ENCODE assay signal across 26 cellular contexts in genomic region chr17:17508641-17509591, GRCh38. TPM values are rescaled to one million over a fixed set of nuclear protein-coding genes. Genes with fewer than 3 reads are reported as not detected.
DNase-seq lines count a peak whose midpoint lies in the region; ATAC-seq, FAIRE-seq and TF ChIP-seq lines count a peak whose summit lies in the region.
"Had no signal": no experiment of that assay in that cellular context is flagged by ENCODE, and none has a peak within 500 bp of the region (broad histone marks: within the 10 kb centered on the region; RNA-seq: fewer than 3 reads in every experiment).

No MANE protein-coding gene starts in this region.

- H2BK5ac ChIP-seq in H1 (ENCODE audit: low read depth, low read length) (no peak overlapping the region), neuronal stem cell (ENCODE audit: low read length) (no peak overlapping the region)

- H4K8ac ChIP-seq in H1 (ENCODE audit: extremely low read depth, insufficient read depth, low read length) (no peak overlapping the region), neuronal stem cell (ENCODE audit: low read depth, low read length) (no peak overlapping the region)

- no peak overlapping the region for H3K9ac ChIP-seq in HepG2 (ENCODE audit: insufficient read depth, low read depth, low read length)
- H3K9ac ChIP-seq in H1 (replicated peaks in 1 of 4; ENCODE audit: extremely low read depth in 1 of 4, low read depth in 3 of 4, low read length in 3 of 4): no peak overlapping the region
- no peak overlapping the region for H3K9ac ChIP-seq in neuronal stem cell (ENCODE audit: low read depth, low read length, poor library complexity)
- H3K9ac ChIP-seq: parathyroid adenoma had no signal

- H3K4ac ChIP-seq in H1 (replicated peaks; ENCODE audit: insufficient read length, low read depth, low read length) (no peak overlapping the region), neuronal stem cell (ENCODE audit: low read length) (no peak overlapping the region)

- TF ChIP-seq EP300 in HepG2 (IDR thresholded peaks at IDR 0.05; ENCODE audit: low read depth in 2 of 2, low read length in 2 of 2): no peak
- no peak for TF ChIP-seq EP300 in HepG2 (CRISPR knock-in tag; IDR thresholded peaks at IDR 0.05; ENCODE audit: borderline replicate concordance)
- TF ChIP-seq EP300 in H1 (IDR thresholded peaks at IDR 0.05; ENCODE audit: borderline replicate concordance in 1 of 2, low read depth in 2 of 2, low read length in 2 of 2): no peak
- TF ChIP-seq EP300 in suprapubic skin (IDR thresholded peaks at IDR 0.05): no peak

- H3K79me1 ChIP-seq in H1 (ENCODE audit: low read depth, low read length) (no peaks in the 10 kb centered on the region), neuronal stem cell (ENCODE audit: low read depth, low read length) (peaks cover 7% of the 10 kb centered on the region)

- no peak overlapping the region for H2AFZ ChIP-seq in HepG2 (ENCODE audit: low read length)
- no peak overlapping the region for H2AFZ ChIP-seq in H1 (ENCODE audit: low read length)
- no peak overlapping the region for H2AFZ ChIP-seq in neuronal stem cell (ENCODE audit: low read length)
- H2AFZ ChIP-seq: parathyroid adenoma had no signal

- H3K23ac ChIP-seq in H1 (ENCODE audit: insufficient read length) (no peak overlapping the region), neuronal stem cell (ENCODE audit: low read depth, low read length, poor library complexity) (peak overlapping the region; percentile 34)

- H3K4me3 ChIP-seq in right lobe of liver (no peak overlapping the region), HepG2 (replicated peaks in 1 of 3; ENCODE audit: insufficient read depth in 1 of 3, low read depth in 2 of 3, low read length in 3 of 3) (no peak overlapping the region), H1 (ENCODE audit: extremely low read depth in 1 of 4, insufficient read depth in 2 of 4, low read depth in 3 of 4, low read length in 4 of 4) (no peak overlapping the region), neuronal stem cell (ENCODE audit: low read length in 2 of 2) (no peak overlapping the region), suprapubic skin (no peak overlapping the region)
- H3K4me3 ChIP-seq: left lung, MG63 had no signal

- TF ChIP-seq CTCF in right lobe of liver (IDR thresholded peaks at IDR 0.05) (no peak), HepG2 (CRISPR knock-in tag; IDR thresholded peaks at IDR 0.05) (no peak), H1 (IDR thresholded peaks at IDR 0.05; ENCODE audit: control extremely low read depth in 1 of 3, insufficient read depth in 1 of 3, low read depth in 1 of 3, low read length in 3 of 3) (no peak), suprapubic skin (IDR thresholded peaks at IDR 0.05) (no peak)

- peak overlapping the region; percentile 75; the same call in 1 of the 2 replicates for H2AK5ac ChIP-seq in H1 (ENCODE audit: low read depth, low read length)
- H2AK5ac ChIP-seq in neuronal stem cell (ENCODE audit: low read depth, low read length): no peak overlapping the region

- POLR2A ChIA-PET in HepG2 (lab: Yijun Ruan, JAX): no interaction called here
- POLR2A ChIA-PET in H1 (lab: Charles Lee; ENCODE audit: partially characterized antibody): no interaction called here

- no peak for ATAC-seq in right lobe of liver
- ATAC-seq in HepG2: no peak
- ATAC-seq: activated CD8-positive, alpha-beta T cell treated with anti-CD3 and anti-CD28 coated beads for 36 hours; HCT116; left lung had no signal

- BruUV-seq in HepG2 (replicated peaks; lab: Mats Ljungman, UMichigan): no TSS peak

- no peak overlapping the region for H2BK15ac ChIP-seq in H1 (ENCODE audit: low read length)
- no peak overlapping the region for H2BK15ac ChIP-seq in neuronal stem cell (ENCODE audit: low read length)

- H2BK20ac ChIP-seq in H1 (ENCODE audit: low read length): no peak overlapping the region

- H2BK120ac ChIP-seq in H1 (replicated peaks; ENCODE audit: low read depth, low read length) (no peak overlapping the region), neuronal stem cell (ENCODE audit: low read depth, low read length) (no peak overlapping the region)

- no peak overlapping the region for H4K5ac ChIP-seq in H1 (ENCODE audit: insufficient read length, low read depth, low read length)

- H3K23me2 ChIP-seq in H1 (ENCODE audit: low read depth, low read length): peaks cover 1% of the 10 kb centered on the region; the same call in 1 of the 2 replicates

- CTCF ChIA-PET in HepG2 (lab: Yijun Ruan, JAX; ENCODE audit: low intra/inter-chr PET ratio, low total read pairs): no interaction called here
- CTCF ChIA-PET in H1 (lab: Charles Lee; ENCODE audit: partially characterized antibody): interaction anchor here (0.9 to 4.4 kb wide), 5 partner anchors 10 to 60 kb away, joined by 3 to 47 read pairs (median 11); partner anchors contain the start of gene RASD1

- FAIRE-seq in HepG2 (lab: Jason Lieb, UNC) (no peak), H1 (lab: Jason Lieb, UNC) (no peak)
- FAIRE-seq: A204.1 had no signal

- H3K18ac ChIP-seq in H1 (ENCODE audit: extremely low read depth, low read length): no peak overlapping the region
- peak overlapping the region; percentile 48 for H3K18ac ChIP-seq in neuronal stem cell (ENCODE audit: low read length)

- in situ Hi-C loops in HepG2 (cut with HindIII; ENCODE audit: extremely low pct_ligation_motif_present, low pct_unique_long_range_greater_than_20kb): loop anchor here (5.0 to 10.0 kb wide), 2 partner anchors 58 to 136 kb away; no protein-coding TSS in a partner anchor

- WGBS in right lobe of liver (ENCODE audit: insufficient coverage, low coverage, low lambda C conversion rate, missing lambda C conversion rate): 88% methylated on average over 16 of the region's 33 CpGs
- 94% methylated on average over 26 of the region's 33 CpGs for WGBS in HepG2 (ENCODE audit: low lambda C conversion rate)
- 93% methylated on average over 31 of the region's 33 CpGs; no CpG with 5 or more reads in 1 of the 2 experiments for WGBS in H1 (ENCODE audit: extremely low coverage in 1 of 2, insufficient coverage in 1 of 2, insufficient read length in 1 of 2, insufficient replicate concordance in 2 of 2, low coverage in 1 of 2, low lambda C conversion rate in 2 of 2, missing lambda C conversion rate in 1 of 2), 2 experiments
- no CpG with 5 or more reads among the region's 33 CpGs for WGBS in neuronal stem cell (ENCODE audit: extremely low coverage in 2 of 2, insufficient read length in 2 of 2, insufficient replicate concordance in 1 of 2), 2 donors
- WGBS in suprapubic skin: 89% methylated on average over 27 of the region's 33 CpGs

- H2BK12ac ChIP-seq in H1 (ENCODE audit: low read depth, low read length) (no peak overlapping the region), neuronal stem cell (ENCODE audit: low read length) (peak overlapping the region; percentile 30)

- H3K56ac ChIP-seq in H1 (replicated peaks; ENCODE audit: insufficient read length, low read depth, low read length): no peak overlapping the region

- TF ChIP-seq RAD21 in HepG2 (CRISPR knock-in tag; IDR thresholded peaks at IDR 0.05) (no peak), H1 (IDR thresholded peaks at IDR 0.05 in 1 of 2, conservative IDR thresholded peaks at IDR 0.05 in 1 of 2; ENCODE audit: low read depth in 2 of 2, low read length in 2 of 2) (peak in 1 of 2 experiments; percentile 15; a peak in 1 of 4 replicates)

- peaks cover 0 to 2% (median 0%) of the 10 kb centered on the region in 4 donors for H3K36me3 ChIP-seq in right lobe of liver
- no peaks in the 10 kb centered on the region for H3K36me3 ChIP-seq in HepG2 (replicated peaks in 1 of 2; ENCODE audit: control insufficient read depth in 1 of 2, insufficient read depth in 2 of 2, low read length in 2 of 2)
- H3K36me3 ChIP-seq in H1 (ENCODE audit: control insufficient read depth in 2 of 4, insufficient read depth in 4 of 4, low read length in 3 of 4): no peaks in the 10 kb centered on the region
- no peaks in the 10 kb centered on the region for H3K36me3 ChIP-seq in neuronal stem cell (replicated peaks in 1 of 2; ENCODE audit: control insufficient read depth in 2 of 2, insufficient read depth in 2 of 2, low read length in 2 of 2)
- H3K36me3 ChIP-seq in suprapubic skin: peaks cover 6% of the 10 kb centered on the region
- H3K36me3 ChIP-seq: left lung, MG63 had no signal

- no peaks in the 10 kb centered on the region for H4K20me1 ChIP-seq in HepG2 (ENCODE audit: insufficient read depth, low read length)
- peaks cover 0 to 2% of the 10 kb centered on the region in 2 experiments for H4K20me1 ChIP-seq in H1 (replicated peaks in 1 of 2; ENCODE audit: control insufficient read depth in 1 of 2, insufficient read depth in 2 of 2, low read length in 2 of 2)

- no peak overlapping the region for H3K4me2 ChIP-seq in HepG2 (ENCODE audit: low read depth, low read length)
- no peak overlapping the region for H3K4me2 ChIP-seq in H1 (ENCODE audit: insufficient read depth in 1 of 2, low read depth in 2 of 2, low read length in 2 of 2)
- H3K4me2 ChIP-seq in neuronal stem cell (ENCODE audit: insufficient read depth, low read length, poor library complexity, severe bottlenecking): no peak overlapping the region

- intact Hi-C loops in right lobe of liver (cut with DNase I) (loop anchor here in 1 of 2 donors (10.0 kb wide), 1 partner anchor 126 kb away; no protein-coding TSS in a partner anchor), HepG2 (cut with micrococcal nuclease; ENCODE audit: unreplicated experiment) (no loop called here)

- H3K4me1 ChIP-seq in right lobe of liver (no peaks in the 10 kb centered on the region), HepG2 (ENCODE audit: insufficient read depth, low read length) (no peaks in the 10 kb centered on the region), H1 (replicated peaks in 1 of 4; ENCODE audit: control insufficient read depth in 3 of 4, insufficient read depth in 4 of 4, low read length in 3 of 4) (peaks cover 0 to 2% (median 0%) of the 10 kb centered on the region in 4 experiments; a peak in 1 of 7 replicates), neuronal stem cell (ENCODE audit: control insufficient read depth in 2 of 2, insufficient read depth in 1 of 2, low read depth in 1 of 2, low read length in 2 of 2) (peaks cover 5 to 7% of the 10 kb centered on the region in 2 donors), suprapubic skin (peaks cover 29% of the 10 kb centered on the region)
- H3K4me1 ChIP-seq: left lung, parathyroid adenoma had no signal

- H3K14ac ChIP-seq in H1 (ENCODE audit: insufficient read length) (no peak overlapping the region), neuronal stem cell (ENCODE audit: low read length) (peak overlapping the region; percentile 56)

- no peaks in the 10 kb centered on the region for H3K9me3 ChIP-seq in right lobe of liver
- no peaks in the 10 kb centered on the region for H3K9me3 ChIP-seq in HepG2 (ENCODE audit: low read length)
- H3K9me3 ChIP-seq in H1 (ENCODE audit: insufficient read depth in 2 of 2, low read depth in 1 of 2, low read length in 1 of 2): no peaks in the 10 kb centered on the region
- H3K9me3 ChIP-seq in neuronal stem cell (replicated peaks in 1 of 2; ENCODE audit: control insufficient read depth in 2 of 2, insufficient read depth in 1 of 2, low read depth in 1 of 2, low read length in 2 of 2): no peaks in the 10 kb centered on the region
- H3K9me3 ChIP-seq in suprapubic skin: no peaks in the 10 kb centered on the region
- H3K9me3 ChIP-seq: left lung, MG63 had no signal

- H3K27me3 ChIP-seq in right lobe of liver (no peaks in the 10 kb centered on the region), HepG2 (ENCODE audit: control insufficient read depth in 1 of 2, insufficient read depth in 2 of 2, low read length in 2 of 2) (no peaks in the 10 kb centered on the region), H1 (replicated peaks in 1 of 4; ENCODE audit: control insufficient read depth in 3 of 4, extremely low read depth in 1 of 4, insufficient read depth in 3 of 4, low read length in 3 of 4) (no peaks in the 10 kb centered on the region), neuronal stem cell (ENCODE audit: control insufficient read depth in 3 of 3, insufficient read depth in 3 of 3, low read depth in 1 of 3, low read length in 3 of 3) (no peaks in the 10 kb centered on the region), suprapubic skin (no peaks in the 10 kb centered on the region)
- H3K27me3 ChIP-seq: left lung, MG63 had no signal

- H4K91ac ChIP-seq in H1 (replicated peaks; ENCODE audit: insufficient read length, low read length) (no peak overlapping the region), neuronal stem cell (ENCODE audit: low read depth, low read length, poor library complexity) (no peak overlapping the region)

- TF ChIP-seq POLR2A in right lobe of liver (IDR thresholded peaks at IDR 0.05) (no peak), HepG2 (IDR thresholded peaks at IDR 0.05; ENCODE audit: insufficient read depth in 1 of 2, low read depth in 2 of 2, low read length in 2 of 2) (no peak), H1 (IDR thresholded peaks at IDR 0.05; ENCODE audit: control extremely low read depth in 1 of 2, low read depth in 2 of 2, low read length in 2 of 2) (no peak), suprapubic skin (IDR thresholded peaks at IDR 0.05) (no peak)

- H3K27ac ChIP-seq in right lobe of liver: no peak overlapping the region
- H3K27ac ChIP-seq in HepG2 (ENCODE audit: extremely low read length, insufficient read depth, low read length): no peak overlapping the region
- no peak overlapping the region for H3K27ac ChIP-seq in H1 (ENCODE audit: low read depth, low read length)
- H3K27ac ChIP-seq in neuronal stem cell (replicated peaks; ENCODE audit: low read length): no peak overlapping the region
- H3K27ac ChIP-seq in suprapubic skin: no peak overlapping the region
- H3K27ac ChIP-seq: left lung, parathyroid adenoma had no signal

- peak in 2 of 3 donors; percentile 19 to 48 for DNase-seq in right lobe of liver
- DNase-seq in HepG2 (ENCODE audit: low spot score): no peak
- DNase-seq in H1 (ENCODE audit: low read depth in 1 of 2, low spot score in 2 of 2): no peak
- DNase-seq in neuronal stem cell (ENCODE audit: low spot score): no peak
- DNase-seq in HT-29 (ENCODE audit: low spot score): no peak
- no peak for DNase-seq in activated CD4-positive, CD25-positive, alpha-beta regulatory T cell treated with anti-CD3 and anti-CD28 coated beads, Interleukin-2, amount 50 U/mL, for 72 hours
- DNase-seq in NAMALWA (ENCODE audit: low spot score): no peak
- DNase-seq in suprapubic skin (ENCODE audit: low spot score in 2 of 2): no peak
- DNase-seq: activated CD4-positive, CD25-positive, alpha-beta regulatory T cell; activated CD8-positive, alpha-beta T cell treated with anti-CD3 and anti-CD28 coated beads for 36 hours; activated effector memory CD4-positive, alpha-beta T cell treated with anti-CD3 and anti-CD28 coated beads, Interleukin-2, amount 50 U/mL, for 16 hours; activated T-cell treated with anti-CD3 and anti-CD28 coated beads for 4 hours; AML-193; effector CD4-positive, alpha-beta T cell; foreskin fibroblast; MG63; NCI-H1417; NCI-H2081 treated with DMSO at 0.1 percent for 48 hours; NCI-H345; NCI-H774; RPMI8226 had no signal

- no peaks in the 10 kb centered on the region for H3K79me2 ChIP-seq in HepG2 (ENCODE audit: insufficient read depth, low read length)
- H3K79me2 ChIP-seq in H1 (ENCODE audit: control insufficient read depth in 1 of 2, insufficient read depth in 2 of 2, low read length in 2 of 2): no peaks in the 10 kb centered on the region
- H3K79me2 ChIP-seq: parathyroid adenoma had no signal

RNA-seq across cellular contexts. Expression of gene RASD1, which starts 12.7 kb away (rescaled TPM):
- 100 to 1,000 TPM in 3 of 6 experiments, 10 to 100 TPM in 2, 1 to 10 TPM in 1; 1.0 to 230 (median 101) TPM for total RNA-seq in right lobe of liver
- total RNA-seq in HepG2 (2016; rRNA removed; fragmentation: Illumina TruSeq; extraction: Trizol): 1.4 and 1.6 TPM in 2 replicates
- 0.71 and 0.91 TPM in 2 replicates for total RNA-seq in HepG2 (2016; cell fraction: cytosol; rRNA removed; fragmentation: Illumina TruSeq; extraction: Trizol; ENCODE audit: low read depth)
- total RNA-seq in HepG2 (2016; cell fraction: insoluble cytoplasmic fraction; rRNA removed; fragmentation: Illumina TruSeq; extraction: Trizol): 1.4 and 1.9 TPM in 2 replicates
- 1.5 and 1.7 TPM in 2 replicates for total RNA-seq in HepG2 (2016; cell fraction: membrane; rRNA removed; fragmentation: Illumina TruSeq; extraction: Trizol)
- 0.99 and 1.1 TPM in 2 replicates for total RNA-seq in HepG2 (2016; cell fraction: nucleus; rRNA removed; fragmentation: Illumina TruSeq; extraction: Trizol)
- polyA plus RNA-seq in HepG2 (2011; rRNA removed): 4.2 and 8.9 TPM in 2 replicates
- polyA plus RNA-seq in HepG2 (2011; cell fraction: cytosol; rRNA removed): 4.3 and 4.7 TPM in 2 replicates
- polyA plus RNA-seq in HepG2 (2011; cell fraction: nucleus; rRNA removed): 6.6 and 7.6 TPM in 2 replicates
- 2.1 and 6.2 TPM in 2 replicates for polyA plus RNA-seq in HepG2 (2012)
- 0.32 and 0.38 TPM in 2 replicates for polyA plus RNA-seq in HepG2 (2016; cell fraction: cytosol; fragmentation: Illumina TruSeq; extraction: Trizol; ENCODE audit: low read depth)
- polyA plus RNA-seq in HepG2 (2016; cell fraction: insoluble cytoplasmic fraction; fragmentation: Illumina TruSeq; extraction: Trizol; ENCODE audit: low read depth): 1.7 and 1.8 TPM in 2 replicates
- polyA plus RNA-seq in HepG2 (2016; cell fraction: membrane; fragmentation: Illumina TruSeq; extraction: Trizol; ENCODE audit: low read depth): 0.63 and 0.72 TPM in 2 replicates
- polyA plus RNA-seq in HepG2 (2016; cell fraction: nucleus; fragmentation: Illumina TruSeq; extraction: Trizol; ENCODE audit: insufficient read depth, low read depth): 2.7 and 3.4 TPM in 2 replicates
- 3.9 and 12.1 TPM in 2 replicates for polyA minus RNA-seq in HepG2 (2011; rRNA and poly(A)+ RNA removed; ENCODE audit: low replicate concordance)
- 6.2 and 6.6 TPM in 2 replicates for polyA minus RNA-seq in HepG2 (2011; cell fraction: cytosol; rRNA and poly(A)+ RNA removed)
- polyA minus RNA-seq in HepG2 (2011; cell fraction: nucleus; rRNA and poly(A)+ RNA removed): 1.7 and 3.1 TPM in 2 replicates
- 1.8 and 2.6 TPM in 2 replicates for total RNA-seq in H1 (2021; fragmentation: NEBNext Ultra II Directional; extraction: Animal tissue kit (Norgen Biotek cat#: 25700))
- polyA plus RNA-seq in H1 (2011; rRNA removed): 2.3 and 2.9 TPM in 2 replicates
- 2.4 TPM for polyA plus RNA-seq in H1 (2011; cell fraction: cytosol; rRNA removed)
- polyA plus RNA-seq in H1 (2011; cell fraction: nucleus; rRNA removed): 5.4 TPM
- polyA plus RNA-seq in H1 (2012, experiment 1 of 2): 0.72 to 2.7 TPM (median 2.0 TPM) in 4 replicates
- polyA plus RNA-seq in H1 (2012, experiment 2 of 2): 2.0 TPM
- polyA plus RNA-seq in H1 (2013, experiment 1 of 2): 1.5 TPM
- polyA plus RNA-seq in H1 (2013, experiment 2 of 2): 1.5 TPM
- polyA minus RNA-seq in H1 (2011; rRNA and poly(A)+ RNA removed): 1.9 and 2.1 TPM in 2 replicates
- 1.9 TPM for polyA minus RNA-seq in H1 (2011; cell fraction: cytosol; rRNA and poly(A)+ RNA removed)
- polyA minus RNA-seq in H1 (2011; cell fraction: nucleus; rRNA and poly(A)+ RNA removed): 15.3 TPM
- polyA plus RNA-seq in neuronal stem cell (2013, experiment 1 of 2): 1.2 TPM
- 0.90 TPM for polyA plus RNA-seq in neuronal stem cell (2013, experiment 2 of 2)
- total RNA-seq in HT-29 (2014; rRNA removed; shearing (Covaris generic)): 5.9 and 6.0 TPM in 2 replicates
- total RNA-seq in suprapubic skin: 10 to 100 TPM; 11.7 to 31.1 (median 21.5) TPM
- total RNA-seq: G401 had no signal

RNA-seq across cellular contexts. Expression of gene MED9, which starts 32.1 kb away (rescaled TPM):
- total RNA-seq in right lobe of liver (10 to 100 TPM in 3 of 6 experiments, 1 to 10 TPM in 3; 5.7 to 24.4 (median 12.4) TPM), HepG2 (2016; rRNA removed; fragmentation: Illumina TruSeq; extraction: Trizol) (11.7 and 15.1 TPM in 2 replicates), suprapubic skin (10 to 100 TPM; 14.6 to 22.6 (median 17.4) TPM)
- total RNA-seq in HepG2 (2016; cell fraction: cytosol; rRNA removed; fragmentation: Illumina TruSeq; extraction: Trizol; ENCODE audit: low read depth): 4.0 and 4.2 TPM in 2 replicates
- 11.7 and 14.4 TPM in 2 replicates for total RNA-seq in HepG2 (2016; cell fraction: insoluble cytoplasmic fraction; rRNA removed; fragmentation: Illumina TruSeq; extraction: Trizol)
- 9.8 and 10.7 TPM in 2 replicates for total RNA-seq in HepG2 (2016; cell fraction: membrane; rRNA removed; fragmentation: Illumina TruSeq; extraction: Trizol)
- 10.8 and 11.7 TPM in 2 replicates for total RNA-seq in HepG2 (2016; cell fraction: nucleus; rRNA removed; fragmentation: Illumina TruSeq; extraction: Trizol)
- polyA plus RNA-seq in HepG2 (2011; rRNA removed) (11.9 and 14.4 TPM in 2 replicates), H1 (2011; rRNA removed) (19.7 and 22.1 TPM in 2 replicates)
- polyA plus RNA-seq in HepG2 (2011; cell fraction: cytosol; rRNA removed): 18.3 and 21.5 TPM in 2 replicates
- 15.4 and 17.5 TPM in 2 replicates for polyA plus RNA-seq in HepG2 (2011; cell fraction: nucleus; rRNA removed)
- 9.2 and 11.4 TPM in 2 replicates for polyA plus RNA-seq in HepG2 (2012)
- polyA plus RNA-seq in HepG2 (2016; cell fraction: cytosol; fragmentation: Illumina TruSeq; extraction: Trizol; ENCODE audit: low read depth): 3.0 and 3.1 TPM in 2 replicates
- polyA plus RNA-seq in HepG2 (2016; cell fraction: insoluble cytoplasmic fraction; fragmentation: Illumina TruSeq; extraction: Trizol; ENCODE audit: low read depth): 11.2 and 12.0 TPM in 2 replicates
- 6.4 and 7.0 TPM in 2 replicates for polyA plus RNA-seq in HepG2 (2016; cell fraction: membrane; fragmentation: Illumina TruSeq; extraction: Trizol; ENCODE audit: low read depth)
- polyA plus RNA-seq in HepG2 (2016; cell fraction: nucleus; fragmentation: Illumina TruSeq; extraction: Trizol; ENCODE audit: insufficient read depth, low read depth): 11.4 and 12.6 TPM in 2 replicates
- polyA minus RNA-seq in HepG2 (2011; rRNA and poly(A)+ RNA removed; ENCODE audit: low replicate concordance): 21.1 and 25.1 TPM in 2 replicates
- 9.8 and 9.9 TPM in 2 replicates for polyA minus RNA-seq in HepG2 (2011; cell fraction: cytosol; rRNA and poly(A)+ RNA removed)
- 24.2 and 25.4 TPM in 2 replicates for polyA minus RNA-seq in HepG2 (2011; cell fraction: nucleus; rRNA and poly(A)+ RNA removed)
- total RNA-seq in H1 (2021; fragmentation: NEBNext Ultra II Directional; extraction: Animal tissue kit (Norgen Biotek cat#: 25700)): 15.8 and 16.9 TPM in 2 replicates
- 22.5 TPM for polyA plus RNA-seq in H1 (2011; cell fraction: cytosol; rRNA removed)
- 17.7 TPM for polyA plus RNA-seq in H1 (2011; cell fraction: nucleus; rRNA removed)
- 11.9 to 16.0 TPM (median 14.9 TPM) in 4 replicates for polyA plus RNA-seq in H1 (2012, experiment 1 of 2)
- polyA plus RNA-seq in H1 (2012, experiment 2 of 2): 19.9 TPM
- polyA plus RNA-seq in H1 (2013, experiment 1 of 2): 12.0 TPM
- polyA plus RNA-seq in H1 (2013, experiment 2 of 2): 11.1 TPM
- 14.9 and 21.8 TPM in 2 replicates for polyA minus RNA-seq in H1 (2011; rRNA and poly(A)+ RNA removed)
- 10.3 TPM for polyA minus RNA-seq in H1 (2011; cell fraction: cytosol; rRNA and poly(A)+ RNA removed)
- polyA minus RNA-seq in H1 (2011; cell fraction: nucleus; rRNA and poly(A)+ RNA removed): 30.3 TPM
- 17.1 TPM for polyA plus RNA-seq in neuronal stem cell (2013, experiment 1 of 2)
- polyA plus RNA-seq in neuronal stem cell (2013, experiment 2 of 2): 17.1 TPM
- total RNA-seq in HT-29 (2014; rRNA removed; shearing (Covaris generic)): 8.9 and 10.5 TPM in 2 replicates

Comparison
In these comparisons a context has a peak if more than half of its experiments do, and no peak if none do; other contexts are left out.
1. DNase-seq: peak in right lobe of liver (2 of 3); none in HepG2 (single experiment), H1 (0 of 2), neuronal stem cell (single experiment), HT-29 (single experiment), activated CD4-positive, CD25-positive, alpha-beta regulatory T cell treated with anti-CD3 and anti-CD28 coated beads, Interleukin-2, amount 50 U/mL, for 72 hours (single experiment), NAMALWA (single experiment) and suprapubic skin (0 of 2).